ENCODE assay signal across 7 cellular contexts in the genomic region with DNA sequence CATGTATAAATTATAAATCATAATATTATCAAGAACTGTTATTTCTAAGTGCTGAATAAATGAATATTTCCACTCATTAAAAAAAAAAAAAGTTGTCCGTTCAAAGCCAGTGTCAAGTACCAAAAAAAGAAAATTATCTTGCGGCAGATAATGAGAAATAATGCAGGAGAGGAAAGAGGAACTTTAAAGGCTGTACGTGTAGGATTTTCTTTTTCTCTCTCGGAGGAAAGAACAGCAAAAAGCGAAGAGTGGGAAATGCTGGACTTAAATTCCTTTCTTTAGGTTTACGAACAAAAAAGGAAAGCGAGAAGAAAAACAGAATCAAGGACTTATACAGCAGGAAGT. TPM values are rescaled to one million over a fixed set of nuclear protein-coding genes. Genes with fewer than 3 reads are reported as not detected.
A peak's percentile ranks its signal among the peaks of the same experiment; 100 is the strongest.
DNase-seq lines count a peak whose midpoint lies in the region; ATAC-seq and TF ChIP-seq lines count a peak whose summit lies in the region.

No MANE protein-coding gene starts in this region.

- no peaks in the 10 kb centered on the region for H3K27me3 Mint-ChIP-seq in activated CD4-positive, alpha-beta memory T cell treated with anti-CD3 and anti-CD28 coated beads, Interleukin-2, amount 10 ng/mL, durations not matched to agents 7 days and 5 days

- peak overlapping the region; percentile 86 for H3K4me3 Mint-ChIP-seq in activated CD4-positive, alpha-beta memory T cell treated with anti-CD3 and anti-CD28 coated beads, Interleukin-2, amount 10 ng/mL, durations not matched to agents 7 days and 5 days
- peak overlapping the region; percentile 87 for H3K4me3 Mint-ChIP-seq in stimulated activated effector memory CD8-positive, alpha-beta T cell treated with anti-CD3 and anti-CD28 coated beads, Interleukin-12 subunit alpha, Interleukin-12 subunit beta, amount 100 ng/mL, for 72 hours

- H3K4me1 ChIP-seq in HUES48 (ENCODE audit: control insufficient read depth, insufficient read depth, low read length): peaks cover 5% of the 10 kb centered on the region; the same call in 1 of the 2 replicates
- H3K4me1 ChIP-seq in iPS DF 6.9 (ENCODE audit: control insufficient read depth, insufficient read depth, low read length): no peaks in the 10 kb centered on the region

- H3K27ac ChIP-seq in HUES48 (ENCODE audit: low read depth, low read length): no peak overlapping the region
- H3K27ac ChIP-seq in iPS DF 6.9 (ENCODE audit: low read length): no peak overlapping the region

- no peak for TF ChIP-seq CTCF in GM20000 (IDR thresholded peaks at IDR 0.05; ENCODE audit: extremely low read depth, missing control alignments)

- peaks cover 9% of the 10 kb centered on the region for H3K9me3 Mint-ChIP-seq in activated CD4-positive, alpha-beta memory T cell treated with anti-CD3 and anti-CD28 coated beads, Interleukin-2, amount 10 ng/mL, durations not matched to agents 7 days and 5 days
- H3K9me3 Mint-ChIP-seq in stimulated activated effector memory CD8-positive, alpha-beta T cell treated with anti-CD3 and anti-CD28 coated beads, Interleukin-12 subunit alpha, Interleukin-12 subunit beta, amount 100 ng/mL, for 72 hours: no peaks in the 10 kb centered on the region

- peak overlapping the region; percentile 89 for H3K27ac Mint-ChIP-seq in activated CD4-positive, alpha-beta memory T cell treated with anti-CD3 and anti-CD28 coated beads, Interleukin-2, amount 10 ng/mL, durations not matched to agents 7 days and 5 days
- peak overlapping the region; percentile 97 for H3K27ac Mint-ChIP-seq in stimulated activated effector memory CD8-positive, alpha-beta T cell treated with anti-CD3 and anti-CD28 coated beads, Interleukin-12 subunit alpha, Interleukin-12 subunit beta, amount 100 ng/mL, for 72 hours

- H3K36me3 ChIP-seq in HUES48 (ENCODE audit: control insufficient read depth, insufficient read depth, low read length) (no peaks in the 10 kb centered on the region), iPS DF 6.9 (ENCODE audit: control insufficient read depth, insufficient read depth, low read length) (peaks cover 3% of the 10 kb centered on the region; the same call in 1 of the 2 replicates)

- CTCF ChIA-PET in activated CD4-positive, alpha-beta memory T cell treated with anti-CD3 and anti-CD28 coated beads, Interleukin-2, amount 10 ng/mL, durations not matched to agents 7 days and 5 days (lab: Charles Lee): interaction anchor here (0.6 to 2.7 kb wide), 47 partner anchors 11 to 952 kb away, joined by 3 to 25 read pairs (median 5); partner anchors contain the start of genes CREBZF, EED, HIKESHI and TMEM126A

- peaks cover 14% of the 10 kb centered on the region for H3K36me3 Mint-ChIP-seq in activated CD4-positive, alpha-beta memory T cell treated with anti-CD3 and anti-CD28 coated beads, Interleukin-2, amount 10 ng/mL, durations not matched to agents 7 days and 5 days (ENCODE audit: low read depth)
- peaks cover 7% of the 10 kb centered on the region for H3K36me3 Mint-ChIP-seq in stimulated activated effector memory CD8-positive, alpha-beta T cell treated with anti-CD3 and anti-CD28 coated beads, Interleukin-12 subunit alpha, Interleukin-12 subunit beta, amount 100 ng/mL, for 72 hours

- peaks cover 15% of the 10 kb centered on the region for H3K4me1 Mint-ChIP-seq in activated CD4-positive, alpha-beta memory T cell treated with anti-CD3 and anti-CD28 coated beads, Interleukin-2, amount 10 ng/mL, durations not matched to agents 7 days and 5 days
- peaks cover 9% of the 10 kb centered on the region for H3K4me1 Mint-ChIP-seq in stimulated activated effector memory CD8-positive, alpha-beta T cell treated with anti-CD3 and anti-CD28 coated beads, Interleukin-12 subunit alpha, Interleukin-12 subunit beta, amount 100 ng/mL, for 72 hours

- H3K27me3 ChIP-seq in HUES48 (ENCODE audit: control insufficient read depth, insufficient read depth, low read length) (0 out of 2 replicates have a peak, but pooled peaks cover 4% of the 10 kb centered on the region), iPS DF 6.9 (ENCODE audit: control insufficient read depth, insufficient read depth, low read length) (no peaks in the 10 kb centered on the region)

- no peak for DNase-seq in activated CD4-positive, alpha-beta memory T cell treated with anti-CD3 and anti-CD28 coated beads, Interleukin-2, amount 10 ng/mL, durations not matched to agents 7 days and 5 days
- DNase-seq in iPS DF 6.9 (ENCODE audit: low read depth, low spot score): no peak
- DNase-seq in stimulated activated effector memory CD8-positive, alpha-beta T cell treated with anti-CD3 and anti-CD28 coated beads, Interleukin-12 subunit alpha, Interleukin-12 subunit beta, amount 100 ng/mL, for 72 hours (ENCODE audit: low spot score in 2 of 2): no peak
- DNase-seq in GM20000 (ENCODE audit: low spot score): no peak
- DNase-seq in central memory CD4-positive, alpha-beta T cell: no peak

- H3K9me3 ChIP-seq in HUES48 (ENCODE audit: control insufficient read depth, insufficient read depth, low read length): peaks cover 13% of the 10 kb centered on the region
- H3K9me3 ChIP-seq in iPS DF 6.9 (ENCODE audit: control insufficient read depth, insufficient read depth, low read length): no peaks in the 10 kb centered on the region

- no peak for ATAC-seq in stimulated activated effector memory CD8-positive, alpha-beta T cell treated with anti-CD3 and anti-CD28 coated beads, Interleukin-12 subunit alpha, Interleukin-12 subunit beta, amount 100 ng/mL, for 72 hours
- no peak for ATAC-seq in HG02623 (IDR thresholded peaks at IDR 0.05; ENCODE audit: unreplicated experiment)

- H3K9ac ChIP-seq in HUES48 (ENCODE audit: low read depth, low read length): peak overlapping the region; percentile 93; the same call in 1 of the 2 replicates

- no CpG with 5 or more reads among the region's 7 CpGs for WGBS in iPS DF 6.9 (ENCODE audit: insufficient coverage, insufficient read length)

- H3K4me3 ChIP-seq in HUES48 (ENCODE audit: low read depth, low read length) (peak overlapping the region; percentile 76), iPS DF 6.9 (ENCODE audit: low read length) (peak overlapping the region; percentile 40; the same call in 1 of the 2 replicates)

- POLR2A ChIA-PET in activated CD4-positive, alpha-beta memory T cell treated with anti-CD3 and anti-CD28 coated beads, Interleukin-2, amount 10 ng/mL, durations not matched to agents 7 days and 5 days (lab: Charles Lee): interaction anchor here (0.8 to 2.5 kb wide), 21 partner anchors 29 to 439 kb away, joined by 3 to 20 read pairs (median 5); partner anchors contain the start of genes CCDC89, CREBZF, SYTL2 and TMEM126A

RNA-seq across cellular contexts. Expression of gene CCDC83, which starts 1.0 kb away (rescaled TPM):
- not detected for total RNA-seq in activated CD4-positive, alpha-beta memory T cell treated with anti-CD3 and anti-CD28 coated beads, Interleukin-2, amount 10 ng/mL, durations not matched to agents 7 days and 5 days

RNA-seq across cellular contexts. Expression of gene SYTL2, which starts 43.2 kb away (rescaled TPM):
- total RNA-seq in activated CD4-positive, alpha-beta memory T cell treated with anti-CD3 and anti-CD28 coated beads, Interleukin-2, amount 10 ng/mL, durations not matched to agents 7 days and 5 days: 10 to 100 TPM; 93.0 to 99.2 TPM
